ENCODE assay signal across 36 cellular contexts in genomic region chr2:99184811-99185210, GRCh38. TPM values are rescaled to one million over a fixed set of nuclear protein-coding genes. Genes with fewer than 3 reads are reported as not detected.
"Had no signal": no experiment of that assay in that cellular context is flagged by ENCODE, and none has a peak within 500 bp of the region (broad histone marks: within the 10 kb centered on the region; RNA-seq: fewer than 3 reads in every experiment).

No MANE protein-coding gene starts in this region.

- H2AFZ ChIP-seq: PC-9 had no signal

- H3K4me2 ChIP-seq: PC-9 had no signal

- H3K9me3 Mint-ChIP-seq: activated CD4-positive, alpha-beta memory T cell treated with anti-CD3 and anti-CD28 coated beads, Interleukin-2, amount 10 ng/mL, durations not matched to agents 7 days and 5 days; activated naive CD4-positive, alpha-beta T cell treated with anti-CD3 and anti-CD28 coated beads, Interleukin-2, amount 10 ng/mL, durations not matched to agents 7 days and 5 days; activated naive CD8-positive, alpha-beta T cell treated with anti-CD3 and anti-CD28 coated beads, Interleukin-2, amount 50 U/mL, for 24 hours; brain; T-cell had no signal

- H3K27ac Mint-ChIP-seq: activated CD4-positive, alpha-beta memory T cell treated with anti-CD3 and anti-CD28 coated beads, Interleukin-2, amount 10 ng/mL, durations not matched to agents 7 days and 5 days; activated CD8-positive, alpha-beta memory T cell treated with anti-CD3 and anti-CD28 coated beads, Interleukin-2, amount 10 ng/mL, durations not matched to agents 7 days and 5 days; activated naive CD4-positive, alpha-beta T cell treated with anti-CD3 and anti-CD28 coated beads, Interleukin-2, amount 10 ng/mL, durations not matched to agents 7 days and 5 days; activated naive CD8-positive, alpha-beta T cell treated with anti-CD3 and anti-CD28 coated beads, Interleukin-2, amount 50 U/mL, for 24 hours; brain; T-cell had no signal

- H3K27ac ChIP-seq: PC-9, RWPE1, WERI-Rb-1 had no signal

- H3K4me3 Mint-ChIP-seq: activated CD4-positive, alpha-beta memory T cell treated with anti-CD3 and anti-CD28 coated beads, Interleukin-2, amount 10 ng/mL, durations not matched to agents 7 days and 5 days; activated CD8-positive, alpha-beta memory T cell treated with anti-CD3 and anti-CD28 coated beads, Interleukin-2, amount 10 ng/mL, durations not matched to agents 7 days and 5 days; activated naive CD4-positive, alpha-beta T cell treated with anti-CD3 and anti-CD28 coated beads, Interleukin-2, amount 10 ng/mL, durations not matched to agents 7 days and 5 days; activated naive CD8-positive, alpha-beta T cell; activated naive CD8-positive, alpha-beta T cell treated with anti-CD3 and anti-CD28 coated beads, Interleukin-2, amount 50 U/mL, for 24 hours; T-cell had no signal

- DNase-seq: activated CD4-positive, alpha-beta memory T cell treated with anti-CD3 and anti-CD28 coated beads, Interleukin-2, amount 10 ng/mL, durations not matched to agents 7 days and 5 days; activated CD4-positive, alpha-beta T cell treated with anti-CD3 and anti-CD28 coated beads for 1 hour; activated CD4-positive, alpha-beta T cell treated with anti-CD3 and anti-CD28 coated beads for 48 hours; activated CD4-positive, CD25-positive, alpha-beta regulatory T cell; activated CD8-positive, alpha-beta memory T cell treated with anti-CD3 and anti-CD28 coated beads for 24 hours; activated CD8-positive, alpha-beta memory T cell treated with anti-CD3 and anti-CD28 coated beads, Interleukin-2, amount 10 ng/mL, durations not matched to agents 7 days and 5 days; activated CD8-positive, alpha-beta memory T cell treated with anti-CD3 and anti-CD28 coated beads, Interleukin-2, amount 50 U/mL, for 48 hours; activated effector memory CD4-positive, alpha-beta T cell treated with Interleukin-2 at 50 U/mL for 16 hours; activated naive CD4-positive, alpha-beta T cell treated with anti-CD3 and anti-CD28 coated beads, Interleukin-2, amount 10 ng/mL, durations not matched to agents 7 days and 5 days; activated naive CD8-positive, alpha-beta T cell treated with anti-CD3 and anti-CD28 coated beads, Interleukin-2, amount 50 U/mL, for 24 hours; activated T-cell treated with anti-CD3 and anti-CD28 coated beads, Interleukin-2, amount 50 U/mL, for 48 hours; anterior cingulate cortex; central memory CD4-positive, alpha-beta T cell; NCI-H1092 treated with DMSO at 0.1 percent for 48 hours; NCI-H1694; NCI-H1930; NCI-H2081 treated with DMSO at 0.1 percent for 48 hours; NCI-H2227 treated with DMSO at 0.1 percent for 48 hours; NCI-H446; NCI-H510A treated with DMSO at 0.1 percent for 48 hours; NCI-H526 treated with DMSO at 0.1 percent for 48 hours; NCI-H82; NK-92 treated with Interleukin-12 subunit alpha and Interleukin-12 subunit beta, amount 100 ng/mL, for 24 hours; PC-9; SIG-M5; T-cell; T-helper 2 cell; T1000; WERI-Rb-1 had no signal

- ATAC-seq: activated CD8-positive, alpha-beta memory T cell treated with anti-CD3 and anti-CD28 coated beads, Interleukin-2, amount 10 ng/mL, durations not matched to agents 7 days and 5 days; activated naive CD8-positive, alpha-beta T cell treated with anti-CD3 and anti-CD28 coated beads, Interleukin-2, amount 50 U/mL, for 24 hours; K562; Right ventricle myocardium inferior; SK-N-SH treated with all-trans-retinoic acid at 6 μM for 48 hours; T-cell had no signal

- H3K4me3 ChIP-seq: K562, PC-9 had no signal

- H3K36me3 Mint-ChIP-seq: activated naive CD8-positive, alpha-beta T cell had no signal

- H3K27me3 Mint-ChIP-seq: activated CD4-positive, alpha-beta memory T cell treated with anti-CD3 and anti-CD28 coated beads, Interleukin-2, amount 10 ng/mL, durations not matched to agents 7 days and 5 days; activated CD8-positive, alpha-beta memory T cell treated with anti-CD3 and anti-CD28 coated beads, Interleukin-2, amount 10 ng/mL, durations not matched to agents 7 days and 5 days; activated naive CD4-positive, alpha-beta T cell treated with anti-CD3 and anti-CD28 coated beads, Interleukin-2, amount 10 ng/mL, durations not matched to agents 7 days and 5 days; activated naive CD8-positive, alpha-beta T cell; activated naive CD8-positive, alpha-beta T cell treated with anti-CD3 and anti-CD28 coated beads, Interleukin-2, amount 50 U/mL, for 24 hours; T-cell had no signal

RNA-seq across cellular contexts. Expression of gene C2orf15, which starts 43.3 kb away (rescaled TPM):
- total RNA-seq: Right ventricle myocardium inferior, SK-MEL-5 had no signal
